Comparison of ENCODE assay signal across 8 cellular contexts in the genomic region with DNA sequence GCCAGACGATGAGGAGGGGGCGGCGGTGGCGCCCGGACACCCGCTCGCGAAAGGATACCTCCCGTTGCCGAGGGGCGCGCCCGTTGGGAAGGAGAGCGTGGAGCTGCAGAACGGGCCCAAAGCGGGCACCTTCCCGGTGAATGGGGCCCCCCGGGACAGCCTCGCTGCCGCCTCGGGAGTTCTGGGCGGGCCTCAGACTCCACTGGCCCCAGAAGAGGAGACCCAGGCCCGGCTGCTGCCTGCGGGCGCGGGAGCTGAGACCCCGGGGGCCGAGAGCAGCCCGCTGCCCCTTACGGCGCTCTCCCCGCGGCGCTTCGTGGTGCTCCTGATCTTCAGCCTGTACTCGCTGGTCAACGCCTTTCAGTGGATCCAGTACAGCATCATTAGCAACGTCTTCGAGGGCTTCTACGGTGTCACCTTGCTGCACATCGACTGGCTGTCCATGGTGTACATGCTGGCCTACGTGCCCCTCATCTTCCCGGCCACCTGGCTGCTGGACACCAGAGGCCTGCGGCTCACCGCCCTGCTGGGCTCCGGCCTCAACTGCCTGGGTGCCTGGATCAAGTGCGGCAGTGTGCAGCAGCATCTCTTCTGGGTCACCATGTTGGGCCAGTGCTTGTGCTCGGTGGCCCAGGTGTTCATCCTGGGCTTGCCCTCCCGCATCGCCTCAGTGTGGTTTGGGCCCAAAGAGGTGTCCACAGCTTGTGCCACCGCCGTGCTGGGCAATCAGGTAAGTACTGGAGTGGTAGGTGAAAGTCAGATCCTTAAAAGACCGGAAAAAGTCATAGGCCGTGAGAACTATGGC. TPM values are rescaled to one million over a fixed set of nuclear protein-coding genes. Genes with fewer than 3 reads are reported as not detected.
A peak's percentile ranks its signal among the peaks of the same experiment; 100 is the strongest.
DNase-seq lines count a peak whose midpoint lies in the region; ATAC-seq and TF ChIP-seq lines count a peak whose summit lies in the region.

No MANE protein-coding gene starts in this region.

- intact Hi-C loops in CD4-positive, alpha-beta T cell (cut with DNase I, micrococcal nuclease) = loop anchor here in 1 of 2 experiments (2.0 to 10.0 kb wide), 4 partner anchors 154 to 444 kb away; partner anchors contain the start of genes PACC1 and RPS6KC1
- intact Hi-C loops in Panc1 (cut with micrococcal nuclease; ENCODE audit: unreplicated experiment) = no loop called here

- H3K4me3 Mint-ChIP-seq in CD4-positive, alpha-beta T cell = no peak overlapping the region

- peak overlapping the region; percentile 55 for H3K27ac ChIP-seq in CD4-positive, alpha-beta T cell (ENCODE audit: low read depth, low read length)
- H3K27ac ChIP-seq in Panc1 (ENCODE audit: low read length) = peak overlapping the region; percentile 91

- peaks cover 27% of the 10 kb centered on the region for H3K36me3 Mint-ChIP-seq in CD4-positive, alpha-beta T cell (ENCODE audit: low read depth)

- H3K27me3 Mint-ChIP-seq in CD4-positive, alpha-beta T cell = no peaks in the 10 kb centered on the region

- no peak for ATAC-seq in CD4-positive, alpha-beta T cell (ENCODE audit: poor library complexity)
- ATAC-seq in GM19025 (IDR thresholded peaks at IDR 0.05; ENCODE audit: low read depth, unreplicated experiment) (peak; percentile 4), HG03159 (IDR thresholded peaks at IDR 0.05; ENCODE audit: unreplicated experiment) (peak; percentile 22), Panc1 (peak; percentile 63), HG03469 (IDR thresholded peaks at IDR 0.05; ENCODE audit: unreplicated experiment) (no peak)

- CTCF ChIA-PET in CD4-positive, alpha-beta T cell (lab: Charles Lee) = no interaction called here
- CTCF ChIA-PET in Panc1 (lab: Charles Lee) = interaction anchor here (0.5 to 1.0 kb wide), 2 partner anchors 42 to 44 kb away, joined by 3 to 4 read pairs; no protein-coding TSS in a partner anchor

- H3K27ac Mint-ChIP-seq in CD4-positive, alpha-beta T cell = peak overlapping the region; percentile 89

- no TSS peak for BruUV-seq in Panc1 (replicated peaks; lab: Mats Ljungman, UMichigan)

- peak in 6 of 10 experiments; percentile 1 to 35 (median 4) for DNase-seq in CD4-positive, alpha-beta T cell
- no peak for DNase-seq in Panc1 (ENCODE audit: low read depth, low spot score)
- DNase-seq in astrocyte of the spinal cord (ENCODE audit: low read depth, low spot score) = peak; percentile 34
- peak; percentile 5 for DNase-seq in retinal pigment epithelial cell (ENCODE audit: low read depth)

- in situ Hi-C loops in Panc1 (cut with HindIII; ENCODE audit: low pct_unique_long_range_greater_than_20kb, low sequenced_read_pairs) = no loop called here
- in situ Hi-C loops in astrocyte of the spinal cord (cut with HindIII; ENCODE audit: low sequenced_read_pairs) = no loop called here

- H3K4me3 ChIP-seq in Panc1 (ENCODE audit: low read depth in 2 of 2, low read length in 2 of 2) (peak overlapping the region; percentile 82), astrocyte of the spinal cord (ENCODE audit: low read depth, low read length) (peak overlapping the region; percentile 80), iPS-11a (ENCODE audit: low read depth, low read length) (peak overlapping the region; percentile 81), retinal pigment epithelial cell (ENCODE audit: low read length) (peak overlapping the region; percentile 69)

- no peaks in the 10 kb centered on the region for H3K27me3 ChIP-seq in CD4-positive, alpha-beta T cell (ENCODE audit: control insufficient read depth, insufficient read depth, low read length)
- H3K27me3 ChIP-seq in Panc1 (ENCODE audit: control insufficient read depth, insufficient read depth, low read length) = no peaks in the 10 kb centered on the region

- TF ChIP-seq CTCF in CD4-positive, alpha-beta T cell (IDR thresholded peaks at IDR 0.05) = no peak
- no peak for TF ChIP-seq CTCF in Panc1 (IDR thresholded peaks at IDR 0.05)
- TF ChIP-seq CTCF in astrocyte of the spinal cord (IDR thresholded peaks at IDR 0.05; ENCODE audit: low read depth, low read length) = no peak
- TF ChIP-seq CTCF in retinal pigment epithelial cell (conservative IDR thresholded peaks at IDR 0.05; ENCODE audit: low read depth, low read length) = no peak

- H3K36me3 ChIP-seq in Panc1 (ENCODE audit: control insufficient read depth, insufficient read depth, low read length) = no peaks in the 10 kb centered on the region; the same call in none of the 2 replicates

- peaks cover 19% of the 10 kb centered on the region for H3K4me1 Mint-ChIP-seq in CD4-positive, alpha-beta T cell (ENCODE audit: low read depth)

- no peaks in the 10 kb centered on the region for H3K9me3 ChIP-seq in CD4-positive, alpha-beta T cell (ENCODE audit: control insufficient read depth, low read length)
- H3K9me3 ChIP-seq in Panc1 (ENCODE audit: control insufficient read depth, insufficient read depth, low read depth, low read length) = no peaks in the 10 kb centered on the region

- no peaks in the 10 kb centered on the region for H3K9me3 Mint-ChIP-seq in CD4-positive, alpha-beta T cell

- POLR2A ChIA-PET in CD4-positive, alpha-beta T cell (lab: Charles Lee) = interaction anchor here (0.7 to 2.0 kb wide), 7 partner anchors 15 to 823 kb away, joined by 3 to 15 read pairs (median 4); partner anchors contain the start of genes DTL, INTS7, NSL1 and TATDN3
- POLR2A ChIA-PET in Panc1 (lab: Charles Lee) = interaction anchor here (0.6 to 0.8 kb wide), 3 partner anchors 22 to 819 kb away, joined by 3 to 6 read pairs (median 4); no protein-coding TSS in a partner anchor

- peaks cover 23% of the 10 kb centered on the region for H3K4me1 ChIP-seq in Panc1 (ENCODE audit: control insufficient read depth, insufficient read depth, low read length)

RNA-seq across cellular contexts. Expression of gene FLVCR1, which starts 0.6 kb away (rescaled TPM):
- total RNA-seq in CD4-positive, alpha-beta T cell = 1 to 10 TPM; 8.4 to 9.5 TPM
- total RNA-seq in Panc1 (2021; ENCODE audit: unreplicated experiment) = 21.4 TPM
- 4.9 TPM for polyA plus RNA-seq in Panc1 (2012; ENCODE audit: insufficient read length)

RNA-seq across cellular contexts. Expression of gene SPATA45, which starts 11.2 kb away (rescaled TPM):
- total RNA-seq in CD4-positive, alpha-beta T cell = not detected
- not detected for total RNA-seq in Panc1 (2021; ENCODE audit: unreplicated experiment)
- not detected for polyA plus RNA-seq in Panc1 (2012; ENCODE audit: insufficient read length)

Comparison
In these comparisons a context has a peak if more than half of its experiments do, and no peak if none do; other contexts are left out.
1. ATAC-seq: peak in GM19025 (single experiment), HG03159 (single experiment) and Panc1 (single experiment); none in CD4-positive, alpha-beta T cell (single experiment) and HG03469 (single experiment).
2. Peak in every context shown above with its lines, with median percentiles within 50 percentile points of each other: H3K4me3 ChIP-seq.